Comparison of ENCODE assay signal across 17 cellular contexts in genomic region chr9:71592400-71592799, GRCh38.
"Had no signal": no experiment of that assay in that cellular context is flagged by ENCODE, and none has a peak within 500 bp of the region (broad histone marks: within the 10 kb centered on the region; RNA-seq: fewer than 3 reads in every experiment).

No MANE protein-coding gene starts in this region.

- H3K36me3 ChIP-seq: cardiac muscle cell, gastroesophageal sphincter, right atrium auricular region, thyroid gland, vagina had no signal

- H3K79me2 ChIP-seq: parathyroid adenoma had no signal

- ATAC-seq: activated T-cell treated with anti-CD3 and anti-CD28 coated beads, Interleukin-2, amount 50 U/mL, for 4 hours; gastroesophageal sphincter; left cardiac atrium; naive thymus-derived CD4-positive, alpha-beta T cell had no signal

- H3K27ac ChIP-seq: cardiac muscle cell, gastroesophageal sphincter, parathyroid adenoma, right atrium auricular region, thyroid gland, vagina had no signal

- DNase-seq: activated CD4-positive, alpha-beta T cell treated with anti-CD3 and anti-CD28 coated beads for 1 hour; activated CD4-positive, alpha-beta T cell treated with anti-CD3 and anti-CD28 coated beads, Interleukin-2, amount 50 U/mL, for 48 hours; activated effector memory CD4-positive, alpha-beta T cell treated with anti-CD3 and anti-CD28 coated beads, Interleukin-2, amount 50 U/mL, for 16 hours; activated T-cell treated with anti-CD3 and anti-CD28 coated beads, Interleukin-2, amount 50 U/mL, for 4 hours; anterior cingulate cortex; left cardiac atrium; naive thymus-derived CD4-positive, alpha-beta T cell; small intestine; thyroid gland had no signal

- H3K27ac Mint-ChIP-seq: activated naive CD8-positive, alpha-beta T cell; naive thymus-derived CD4-positive, alpha-beta T cell; T-helper 2 cell treated with Interferon-gamma antibody and Interleukin-4, amounts not matched to agents 5 μg/mL and 100 μg/mL, for 36 hours had no signal

- H3K4me3 ChIP-seq: cardiac muscle cell, gastroesophageal sphincter, right atrium auricular region, thyroid gland, vagina had no signal

- FAIRE-seq: colon, small intestine had no signal

- H3K9ac ChIP-seq: parathyroid adenoma had no signal

- H3K4me3 Mint-ChIP-seq: activated naive CD8-positive, alpha-beta T cell; activated T-cell treated with anti-CD3 and anti-CD28 coated beads, Interleukin-2, amount 50 U/mL, for 4 hours; naive thymus-derived CD4-positive, alpha-beta T cell; T-helper 2 cell treated with Interferon-gamma antibody and Interleukin-4, amounts not matched to agents 5 μg/mL and 100 μg/mL, for 36 hours had no signal

- H3K9me3 ChIP-seq: gastroesophageal sphincter, right atrium auricular region, thyroid gland, vagina had no signal

- H3K36me3 Mint-ChIP-seq: activated naive CD8-positive, alpha-beta T cell had no signal

- H3K4me1 ChIP-seq: gastroesophageal sphincter, parathyroid adenoma, right atrium auricular region, vagina had no signal

- H3K27me3 ChIP-seq: cardiac muscle cell, right atrium auricular region, thyroid gland, vagina had no signal

- H3K9me3 Mint-ChIP-seq: activated T-cell treated with anti-CD3 and anti-CD28 coated beads, Interleukin-2, amount 50 U/mL, for 4 hours; T-helper 2 cell treated with Interferon-gamma antibody and Interleukin-4, amounts not matched to agents 5 μg/mL and 100 μg/mL, for 36 hours had no signal

- H2AFZ ChIP-seq: parathyroid adenoma had no signal

- H3K4me1 Mint-ChIP-seq: naive thymus-derived CD4-positive, alpha-beta T cell had no signal
